22 cellular contexts compared by ENCODE assay signal in the genomic region with DNA sequence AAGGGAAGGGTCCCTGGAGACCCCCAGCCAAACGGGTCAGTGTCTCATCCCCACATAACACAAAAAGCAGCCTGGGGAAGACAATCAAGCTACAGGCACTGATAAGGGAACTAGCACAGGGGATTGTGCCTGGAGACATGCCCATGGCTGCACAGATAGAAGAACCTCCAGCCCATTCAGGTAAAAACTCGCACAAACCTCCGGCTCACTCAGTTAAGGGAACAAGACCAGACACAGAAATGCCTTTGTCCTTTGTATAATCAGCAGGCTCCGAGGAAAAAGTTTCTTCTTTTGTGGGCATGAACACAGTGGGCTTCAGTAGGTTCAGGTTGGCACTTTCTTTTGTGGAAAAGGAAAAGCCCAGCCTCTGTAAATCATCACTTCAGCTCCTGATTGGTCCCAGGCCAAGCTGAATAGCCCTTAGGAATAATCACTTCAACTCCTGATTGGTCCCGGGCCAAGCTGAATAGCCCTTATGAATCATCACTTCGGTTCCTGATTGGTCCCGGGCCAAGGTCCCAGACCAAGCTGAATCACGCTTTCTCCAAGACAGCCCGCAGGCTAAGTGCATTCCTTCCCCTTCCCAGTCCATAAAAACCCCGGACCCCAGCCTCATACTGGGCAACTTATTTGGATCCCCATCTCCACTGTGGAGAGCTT. TPM values are rescaled to one million over a fixed set of nuclear protein-coding genes. Genes with fewer than 3 reads are reported as not detected.
A peak's percentile ranks its signal among the peaks of the same experiment; 100 is the strongest.
DNase-seq lines count a peak whose midpoint lies in the region; ATAC-seq and TF ChIP-seq lines count a peak whose summit lies in the region.
"Had no signal": no experiment of that assay in that cellular context is flagged by ENCODE, and none has a peak within 500 bp of the region (broad histone marks: within the 10 kb centered on the region; RNA-seq: fewer than 3 reads in every experiment).

No MANE protein-coding gene starts in this region.

- H3K9me3 ChIP-seq in HEK293 (ENCODE audit: control insufficient read depth, insufficient read depth, low read depth, low read length) (peaks cover 13% of the 10 kb centered on the region), A673 (ENCODE audit: low read depth, low read length, poor library complexity, severe bottlenecking) (no peaks in the 10 kb centered on the region)
- H3K9me3 ChIP-seq: SJSA1 had no signal

- intact Hi-C loops in A673 (cut with micrococcal nuclease; ENCODE audit: unreplicated experiment) = no loop called here

- H3K36me3 ChIP-seq in HEK293 (ENCODE audit: control insufficient read depth in 2 of 2, insufficient read depth in 1 of 2, low read length in 2 of 2) (peaks cover 51 to 53% of the 10 kb centered on the region in 2 experiments), A673 (ENCODE audit: insufficient read depth, low read length, poor library complexity, severe bottlenecking) (peaks cover 18% of the 10 kb centered on the region)

- peak; percentile 13 for DNase-seq in AG10803 (ENCODE audit: low read depth)
- peak; percentile 69 for DNase-seq in astrocyte of the hippocampus (ENCODE audit: low read depth, low spot score)
- DNase-seq in foreskin keratinocyte = peak; percentile 78 to 87
- no peak for DNase-seq in A673 (ENCODE audit: low spot score)
- DNase-seq in effector CD4-positive, alpha-beta T cell = no peak
- DNase-seq in COLO829 (ENCODE audit: low spot score) = no peak
- no peak for DNase-seq in stimulated activated CD4-positive, alpha-beta T cell treated with anti-CD3 and anti-CD28 coated beads, Interleukin-4, amount 100 ng/mL, for 1 hour
- DNase-seq: activated B cell treated with CpG ODN at 0.5 μM for 24 hours; activated CD8-positive, alpha-beta T cell treated with anti-CD3 and anti-CD28 coated beads for 36 hours; activated naive CD4-positive, alpha-beta T cell treated with Interleukin-2 at 50 U/mL for 16 hours; activated T-cell treated with anti-CD3 and anti-CD28 coated beads, Interleukin-2, amount 50 U/mL, for 24 hours; AML-193; aorta; COR-L47; left lung; NCI-H1417; NCI-H748 treated with DMSO at 0.1 percent for 48 hours; PC-3; stimulated activated CD4-positive, alpha-beta T cell treated with anti-CD3 and anti-CD28 coated beads, Interleukin-12 subunit alpha, Interleukin-12 subunit beta, amount 100 ng/mL, for 4 hours had no signal

- H3K27ac ChIP-seq in HEK293 (ENCODE audit: extremely low read depth, low read depth, low read length) = no peak overlapping the region
- no peak overlapping the region for H3K27ac ChIP-seq in foreskin keratinocyte
- H3K27ac ChIP-seq in A673 (ENCODE audit: low read depth, low read length, poor library complexity, severe bottlenecking) = no peak overlapping the region
- H3K27ac ChIP-seq: coronary artery, left lung, SJSA1 had no signal

- no peaks in the 10 kb centered on the region for H3K27me3 ChIP-seq in foreskin keratinocyte
- H3K27me3 ChIP-seq in A673 (replicated peaks; ENCODE audit: insufficient read depth, low read depth, low read length, poor library complexity) = no peaks in the 10 kb centered on the region
- H3K27me3 ChIP-seq: left lung, SJSA1 had no signal

- CTCF ChIA-PET in HEK293 (lab: Yijun Ruan, JAX) (no interaction called here), A673 (lab: Charles Lee) (no interaction called here)

- POLR2A ChIA-PET in HEK293 (lab: Yijun Ruan, JAX) = no interaction called here
- POLR2A ChIA-PET in A673 (lab: Charles Lee; ENCODE audit: low non-redundant PET) = no interaction called here

- H3K4me1 ChIP-seq in HEK293 (ENCODE audit: control insufficient read depth, insufficient read depth, low read length) (peaks cover 5% of the 10 kb centered on the region), foreskin keratinocyte (no peaks in the 10 kb centered on the region), A673 (ENCODE audit: insufficient read depth, low read length, poor library complexity, severe bottlenecking) (no peaks in the 10 kb centered on the region)

- no TSS peak for BruUV-seq in A673 (replicated peaks; lab: Mats Ljungman, UMichigan)

- no peak overlapping the region for H3K4me3 ChIP-seq in AG10803 (ENCODE audit: low read length)
- no peak overlapping the region for H3K4me3 ChIP-seq in HEK293 (ENCODE audit: low read depth, low read length)
- no peak overlapping the region for H3K4me3 ChIP-seq in A673 (ENCODE audit: low read depth, low read length, poor library complexity, severe bottlenecking)
- H3K4me3 ChIP-seq: coronary artery, left lung, SJSA1 had no signal

- TF ChIP-seq CTCF in AG10803 (conservative IDR thresholded peaks at IDR 0.05; ENCODE audit: low read length) (no peak), HEK293 (tag by site-specific recombination; IDR thresholded peaks at IDR 0.05) (no peak), foreskin keratinocyte (conservative IDR thresholded peaks at IDR 0.05) (no peak), A673 (conservative IDR thresholded peaks at IDR 0.05; ENCODE audit: low read depth, low read length) (no peak)

- peak; percentile 16 for ATAC-seq in foreskin keratinocyte
- ATAC-seq: activated CD8-positive, alpha-beta T cell treated with anti-CD3 and anti-CD28 coated beads for 36 hours; left lung; PC-3 had no signal

TF ChIP-seq in HEK293, 187 proteins besides CTCF, POLR2A, EP300 and RAD21:
- TF ChIP-seq ZNF510 (tag by site-specific recombination; IDR thresholded peaks at IDR 0.05; ENCODE audit: insufficient replicate concordance) = no peak
- no peak for TF ChIP-seq ZNF423 (tag by site-specific recombination; IDR thresholded peaks at IDR 0.05)
- 0 out of 2 replicates have a peak, but pooled peaks have one; percentile 13 for TF ChIP-seq PRDM1 (tag by site-specific recombination; IDR thresholded peaks at IDR 0.05)
- no peak for TF ChIP-seq ZNF341 (tag by site-specific recombination; IDR thresholded peaks at IDR 0.05; ENCODE audit: low read depth)
- no peak for TF ChIP-seq TCF7L2 (IDR thresholded peaks at IDR 0.05; ENCODE audit: borderline replicate concordance, low read depth, low read length)
- TF ChIP-seq ZNF175 (tag by site-specific recombination; IDR thresholded peaks at IDR 0.05) = no peak
- no peak for TF ChIP-seq KLF7 (tag by site-specific recombination; IDR thresholded peaks at IDR 0.05; ENCODE audit: borderline replicate concordance)

RNA-seq across cellular contexts. Expression of a gene that starts 5.0 kb away (rescaled TPM):
- 2.3 TPM in 2 replicates for total RNA-seq in foreskin keratinocyte
- 0.81 and 0.99 TPM in 2 replicates for polyA plus RNA-seq in foreskin keratinocyte
- total RNA-seq in A673 (2021) = 5.2 and 5.4 TPM in 2 replicates

RNA-seq across cellular contexts. Expression of a gene that starts 13.8 kb away (rescaled TPM):
- 5.1 and 6.5 TPM in 2 replicates for total RNA-seq in foreskin keratinocyte
- 2.6 and 3.1 TPM in 2 replicates for polyA plus RNA-seq in foreskin keratinocyte
- total RNA-seq in A673 (2021) = 7.3 and 8.0 TPM in 2 replicates

RNA-seq across cellular contexts. Expression of a gene that starts 27.4 kb away (rescaled TPM):
- total RNA-seq in foreskin keratinocyte (3.0 and 3.1 TPM in 2 replicates), A673 (2021) (7.3 and 9.3 TPM in 2 replicates)
- 1.5 and 1.9 TPM in 2 replicates for polyA plus RNA-seq in foreskin keratinocyte

RNA-seq across cellular contexts. Expression of a gene that starts 46.7 kb away (rescaled TPM):
- total RNA-seq in foreskin keratinocyte (3.7 TPM in 2 replicates), A673 (2021) (4.8 and 6.1 TPM in 2 replicates)
- 0.22 and 0.47 TPM in 2 replicates for polyA plus RNA-seq in foreskin keratinocyte

RNA-seq across cellular contexts. Expression of a gene that starts 54.1 kb away (rescaled TPM):
- total RNA-seq in foreskin keratinocyte (3.6 and 4.2 TPM in 2 replicates), A673 (2021) (4.5 and 5.6 TPM in 2 replicates)
- polyA plus RNA-seq in foreskin keratinocyte = 1.3 and 1.6 TPM in 2 replicates
- total RNA-seq: PC-3 had no signal

Comparison
In these comparisons a context has a peak if more than half of its experiments do, and no peak if none do; other contexts are left out.
1. DNase-seq: peak in AG10803 (single experiment), astrocyte of the hippocampus (single experiment) and foreskin keratinocyte (2 of 2); none in A673 (single experiment), effector CD4-positive, alpha-beta T cell (single experiment), COLO829 (single experiment) and stimulated activated CD4-positive, alpha-beta T cell treated with anti-CD3 and anti-CD28 coated beads, Interleukin-4, amount 100 ng/mL, for 1 hour (single experiment).